20 cellular contexts compared by ENCODE assay signal in genomic region chr11:2838091-2838490, GRCh38. TPM values are rescaled to one million over a fixed set of nuclear protein-coding genes. Genes with fewer than 3 reads are reported as not detected.
DNase-seq lines count a peak whose midpoint lies in the region; TF ChIP-seq lines count a peak whose summit lies in the region.
"Had no signal": no experiment of that assay in that cellular context is flagged by ENCODE, and none has a peak within 500 bp of the region (broad histone marks: within the 10 kb centered on the region; RNA-seq: fewer than 3 reads in every experiment).

No MANE protein-coding gene starts in this region.

- H3K27me3 ChIP-seq in endodermal cell (ENCODE audit: control insufficient read depth, insufficient read depth, low read length, poor library complexity, severe bottlenecking) (no peaks in the 10 kb centered on the region), neuronal stem cell (ENCODE audit: control insufficient read depth in 3 of 3, insufficient read depth in 3 of 3, low read depth in 1 of 3, low read length in 3 of 3) (peaks cover 0 to 53% (median 2%) of the 10 kb centered on the region in 3 experiments), PC-9 (ENCODE audit: insufficient read depth, low read depth) (no peaks in the 10 kb centered on the region)
- H3K27me3 ChIP-seq: Peyer's patch had no signal

- TF ChIP-seq CTCF in CD14-positive monocyte (IDR thresholded peaks at IDR 0.05) (no peak), endodermal cell (conservative IDR thresholded peaks at IDR 0.05) (no peak), PC-9 (conservative IDR thresholded peaks at IDR 0.05) (no peak)

- H4K91ac ChIP-seq in neuronal stem cell (ENCODE audit: low read depth, low read length, poor library complexity): peak overlapping the region; percentile 97

- H3K79me1 ChIP-seq in neuronal stem cell (ENCODE audit: low read depth, low read length): peaks cover 1% of the 10 kb centered on the region

- intact Hi-C loops in CD14-positive monocyte (cut with micrococcal nuclease) (no loop called here), PC-9 (cut with micrococcal nuclease; ENCODE audit: unreplicated experiment) (no loop called here)

- peak overlapping the region in 1 of 7 donors; percentile 70 for H3K27ac Mint-ChIP-seq in CD14-positive monocyte
- H3K27ac Mint-ChIP-seq in endodermal cell: peak overlapping the region; percentile 30
- H3K27ac Mint-ChIP-seq: B cell; CD8-positive, alpha-beta T cell had no signal

- H3K9me3 ChIP-seq in endodermal cell (ENCODE audit: control insufficient read depth, low read length) (no peaks in the 10 kb centered on the region), neuronal stem cell (replicated peaks in 1 of 2; ENCODE audit: control insufficient read depth in 2 of 2, insufficient read depth in 1 of 2, low read depth in 1 of 2, low read length in 2 of 2) (no peaks in the 10 kb centered on the region), PC-9 (ENCODE audit: insufficient read depth, low read depth) (no peaks in the 10 kb centered on the region)
- H3K9me3 ChIP-seq: Peyer's patch had no signal

- H3K27ac ChIP-seq in endodermal cell (ENCODE audit: low read depth, low read length) (no peak overlapping the region), neuronal stem cell (replicated peaks; ENCODE audit: low read length) (no peak overlapping the region), PC-9 (no peak overlapping the region)
- H3K27ac ChIP-seq: 22Rv1, Peyer's patch had no signal

- DNase-seq in NCI-H2029 (lab: John Stamatoyannopoulos, UW) (peak; percentile 41), NCI-H2029 treated with DMSO at 0.1 percent for 48 hours (lab: John Stamatoyannopoulos, UW) (no peak), CD14-positive monocyte (ENCODE audit: low spot score) (no peak), endodermal cell (no peak), neuronal stem cell (ENCODE audit: low spot score) (no peak), SW480 (ENCODE audit: low spot score) (no peak), HuH-7.5 (ENCODE audit: low spot score) (no peak), PC-9 (no peak)
- DNase-seq: CD8-positive, alpha-beta T cell; DMS79 treated with DMSO at 0.1 percent for 48 hours; HCEC 1CT; KG1; NCI-H1436; NCI-H2081; NCI-H510A treated with DMSO at 0.1 percent for 48 hours; NCI-H82; Peyer's patch; SHP77 had no signal

- WGBS in endodermal cell (ENCODE audit: insufficient coverage in 1 of 2, insufficient read length in 1 of 2), 2 experiments: 83% methylated on average over 9 to 11 of the region's 11 CpGs
- WGBS in neuronal stem cell (ENCODE audit: extremely low coverage in 2 of 2, insufficient read length in 2 of 2, insufficient replicate concordance in 1 of 2), 2 donors: no CpG with 5 or more reads among the region's 11 CpGs

- H3K9ac ChIP-seq in endodermal cell (ENCODE audit: extremely low read depth, low read length, poor library complexity, severe bottlenecking) (no peak overlapping the region), neuronal stem cell (ENCODE audit: low read depth, low read length, poor library complexity) (peak overlapping the region; percentile 60)

- no peaks in the 10 kb centered on the region for H3K36me3 ChIP-seq in endodermal cell (ENCODE audit: control insufficient read depth, insufficient read depth, low read length)
- no peaks in the 10 kb centered on the region for H3K36me3 ChIP-seq in neuronal stem cell (replicated peaks in 1 of 2; ENCODE audit: control insufficient read depth in 2 of 2, insufficient read depth in 2 of 2, low read length in 2 of 2)
- no peaks in the 10 kb centered on the region for H3K36me3 ChIP-seq in PC-9 (ENCODE audit: low read depth)
- H3K36me3 ChIP-seq: Peyer's patch had no signal

- peaks cover 19% of the 10 kb centered on the region for H3K4me1 Mint-ChIP-seq in CD14-positive monocyte
- peaks cover 15% of the 10 kb centered on the region for H3K4me1 Mint-ChIP-seq in endodermal cell
- H3K4me1 Mint-ChIP-seq: B cell had no signal

- no peaks in the 10 kb centered on the region for H3K79me2 ChIP-seq in PC-9 (ENCODE audit: low read depth)

- peak overlapping the region; percentile 16 for H3K23ac ChIP-seq in neuronal stem cell (ENCODE audit: low read depth, low read length, poor library complexity)

- no peak overlapping the region for H3K4me3 ChIP-seq in endodermal cell (ENCODE audit: low read length)
- no peak overlapping the region for H3K4me3 ChIP-seq in neuronal stem cell (ENCODE audit: low read length in 2 of 2)
- H3K4me3 ChIP-seq in PC-9: no peak overlapping the region
- H3K4me3 ChIP-seq: Peyer's patch had no signal

- peaks cover 2 to 7% of the 10 kb centered on the region in 2 donors for H3K36me3 Mint-ChIP-seq in CD14-positive monocyte
- no peaks in the 10 kb centered on the region for H3K36me3 Mint-ChIP-seq in endodermal cell (ENCODE audit: low read depth)
- H3K36me3 Mint-ChIP-seq: CD8-positive, alpha-beta T cell had no signal

- H4K20me1 ChIP-seq in PC-9 (ENCODE audit: insufficient read depth): no peaks in the 10 kb centered on the region

- H3K4me1 ChIP-seq in endodermal cell (ENCODE audit: control insufficient read depth, insufficient read depth, low read length) (no peaks in the 10 kb centered on the region), neuronal stem cell (ENCODE audit: control insufficient read depth in 2 of 2, insufficient read depth in 1 of 2, low read depth in 1 of 2, low read length in 2 of 2) (peaks cover 37% of the 10 kb centered on the region in 2 donors), PC-9 (replicated peaks; ENCODE audit: insufficient read depth) (no peaks in the 10 kb centered on the region)
- H3K4me1 ChIP-seq: Peyer's patch had no signal

- no peak overlapping the region for H2AFZ ChIP-seq in neuronal stem cell (ENCODE audit: low read length)
- H2AFZ ChIP-seq in PC-9: no peak overlapping the region

- no TSS peak for BruUV-seq in PC-9 (replicated peaks; lab: Mats Ljungman, UMichigan)

- H2BK5ac ChIP-seq in neuronal stem cell (ENCODE audit: low read length): peak overlapping the region; percentile 93

- H2BK15ac ChIP-seq in neuronal stem cell (ENCODE audit: low read length): peak overlapping the region; percentile 100

- no peaks in the 10 kb centered on the region for H3K9me2 ChIP-seq in PC-9 (ENCODE audit: insufficient read depth)

- H3F3A ChIP-seq in PC-9 (ENCODE audit: insufficient read depth, low read depth): no peaks in the 10 kb centered on the region

- peak overlapping the region; percentile 85 for H3K4ac ChIP-seq in neuronal stem cell (ENCODE audit: low read length)

- H2AK5ac ChIP-seq in neuronal stem cell (ENCODE audit: low read depth, low read length): peak overlapping the region; percentile 100

- H2BK12ac ChIP-seq in neuronal stem cell (ENCODE audit: low read length): peak overlapping the region; percentile 93

- CTCF ChIA-PET in PC-9 (lab: Charles Lee): no interaction called here

- H3K4me2 ChIP-seq in neuronal stem cell (ENCODE audit: insufficient read depth, low read length, poor library complexity, severe bottlenecking): no peak overlapping the region
- no peak overlapping the region for H3K4me2 ChIP-seq in PC-9

- peak overlapping the region; percentile 70 for H2BK120ac ChIP-seq in neuronal stem cell (ENCODE audit: low read depth, low read length)

- H3K9me3 Mint-ChIP-seq in CD14-positive monocyte (no peaks in the 10 kb centered on the region), endodermal cell (no peaks in the 10 kb centered on the region)
- H3K9me3 Mint-ChIP-seq: CD8-positive, alpha-beta T cell had no signal

- H4K8ac ChIP-seq in neuronal stem cell (ENCODE audit: low read depth, low read length): no peak overlapping the region

- H3K18ac ChIP-seq in neuronal stem cell (ENCODE audit: low read length): peak overlapping the region; percentile 94

- H3K27me3 Mint-ChIP-seq in CD14-positive monocyte (ENCODE audit: low read depth in 3 of 3): peaks cover 4 to 17% (median 13%) of the 10 kb centered on the region in 3 donors
- peaks cover 47% of the 10 kb centered on the region for H3K27me3 Mint-ChIP-seq in endodermal cell (ENCODE audit: insufficient read depth)
- H3K27me3 Mint-ChIP-seq: B cell had no signal

- peak overlapping the region; percentile 39 to 49 for H3K4me3 Mint-ChIP-seq in CD14-positive monocyte
- no peak overlapping the region for H3K4me3 Mint-ChIP-seq in endodermal cell
- H3K4me3 Mint-ChIP-seq: B cell; CD8-positive, alpha-beta T cell had no signal

- peak overlapping the region; percentile 89 for H3K14ac ChIP-seq in neuronal stem cell (ENCODE audit: low read length)

- POLR2A ChIA-PET in PC-9 (lab: Charles Lee; ENCODE audit: unreplicated experiment): no interaction called here

RNA-seq across cellular contexts. Expression of gene CDKN1C, which starts 47.5 kb away (rescaled TPM):
- polyA plus RNA-seq in CD14-positive monocyte: 1 to 10 TPM; 3.2 to 4.7 TPM
- total RNA-seq in endodermal cell: 10 to 100 TPM; 37.6 to 60.9 TPM
- polyA plus RNA-seq in endodermal cell (2013, experiment 1 of 2): 174 TPM
- polyA plus RNA-seq in endodermal cell (2013, experiment 2 of 2): 148 TPM
- 45.4 TPM for polyA plus RNA-seq in neuronal stem cell (2013, experiment 1 of 2)
- 48.3 TPM for polyA plus RNA-seq in neuronal stem cell (2013, experiment 2 of 2)
- total RNA-seq in PC-9 (2021): 5.1 and 7.6 TPM in 2 replicates
